20 cellular contexts compared by ENCODE assay signal in the genomic region with DNA sequence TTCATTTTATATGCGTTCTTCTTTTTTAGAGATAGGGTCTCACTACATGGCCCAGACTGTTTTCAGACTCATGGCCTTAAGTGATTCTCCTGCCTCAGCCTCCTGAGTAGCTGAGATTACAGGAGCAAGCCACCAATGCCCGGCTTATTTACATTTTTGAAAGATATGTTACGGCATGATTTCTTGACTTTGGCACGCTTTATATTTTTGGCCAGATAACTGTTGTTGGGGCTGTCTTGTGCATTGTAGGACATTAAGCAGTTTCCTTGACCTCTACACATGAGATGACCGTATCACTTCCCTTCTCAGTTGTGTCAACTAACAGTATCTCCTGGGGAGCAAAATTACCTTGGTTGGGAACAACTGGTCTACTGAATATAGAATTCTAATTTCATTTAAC. TPM values are rescaled to one million over a fixed set of nuclear protein-coding genes. Genes with fewer than 3 reads are reported as not detected.
DNase-seq lines count a peak whose midpoint lies in the region; ATAC-seq and TF ChIP-seq lines count a peak whose summit lies in the region.
"Had no signal": no experiment of that assay in that cellular context is flagged by ENCODE, and none has a peak within 500 bp of the region (broad histone marks: within the 10 kb centered on the region; RNA-seq: fewer than 3 reads in every experiment).

No MANE protein-coding gene starts in this region.

- no peak for TF ChIP-seq CTCF in RWPE2 (IDR thresholded peaks at IDR 0.05; ENCODE audit: poor library complexity, severe bottlenecking)
- no peak for TF ChIP-seq CTCF in mammary epithelial cell (conservative IDR thresholded peaks at IDR 0.05 in 1 of 2, IDR thresholded peaks at IDR 0.05 in 1 of 2; ENCODE audit: extremely low read depth in 1 of 2, insufficient read depth in 1 of 2, low read depth in 1 of 2, low read length in 2 of 2)
- TF ChIP-seq CTCF in thyroid gland (IDR thresholded peaks at IDR 0.05), result no peak

- TF ChIP-seq POLR2A in thyroid gland (IDR thresholded peaks at IDR 0.05), result no peak

- H3K36me3 ChIP-seq in RWPE2 (ENCODE audit: low read depth) (no peaks in the 10 kb centered on the region), mammary epithelial cell (ENCODE audit: insufficient read depth, low read length) (no peaks in the 10 kb centered on the region), thyroid gland (no peaks in the 10 kb centered on the region)
- H3K36me3 ChIP-seq: BE2C had no signal

- H3K79me2 ChIP-seq in mammary epithelial cell (ENCODE audit: insufficient read depth, low read length), result no peaks in the 10 kb centered on the region

- in situ Hi-C loops in mammary epithelial cell (cut with MboI; ENCODE audit: low sequenced_read_pairs in 2 of 2), result no loop called here

- peak overlapping the region; percentile 26 for H3K4me2 ChIP-seq in mammary epithelial cell (ENCODE audit: insufficient read depth, low read depth, low read length)

- H3K9ac ChIP-seq in mammary epithelial cell (ENCODE audit: insufficient read depth, low read length), result no peak overlapping the region

- no TSS peak for BruUV-seq in mammary epithelial cell (replicated peaks; lab: Mats Ljungman, UMichigan)

- no peaks in the 10 kb centered on the region for H3K27me3 ChIP-seq in RWPE2 (ENCODE audit: insufficient read depth, poor library complexity, severe bottlenecking)
- H3K27me3 ChIP-seq in mammary epithelial cell (ENCODE audit: insufficient read depth, low read length), result no peaks in the 10 kb centered on the region
- H3K27me3 ChIP-seq in thyroid gland, result no peaks in the 10 kb centered on the region
- H3K27me3 ChIP-seq: BE2C had no signal

- H3K27ac ChIP-seq in RWPE2 (ENCODE audit: poor library complexity, severe bottlenecking), result peak overlapping the region; percentile 35
- no peak overlapping the region for H3K27ac ChIP-seq in mammary epithelial cell (ENCODE audit: insufficient read depth, low read depth, low read length)
- peak overlapping the region; percentile 39 for H3K27ac ChIP-seq in epithelial cell of prostate
- H3K27ac ChIP-seq in thyroid gland, result no peak overlapping the region

- no peaks in the 10 kb centered on the region for H4K20me1 ChIP-seq in mammary epithelial cell (ENCODE audit: insufficient read depth, low read length)

- H2AFZ ChIP-seq in mammary epithelial cell (ENCODE audit: low read depth, low read length), result no peak overlapping the region

- intact Hi-C loops in mammary epithelial cell (cut with micrococcal nuclease) (no loop called here), thyroid gland (cut with DNase I) (no loop called here)

- H3K4me1 ChIP-seq in RWPE2 (ENCODE audit: insufficient read depth, poor library complexity, severe bottlenecking) (peaks cover 18% of the 10 kb centered on the region), mammary epithelial cell (ENCODE audit: insufficient read depth, low read length) (peaks cover 5% of the 10 kb centered on the region), thyroid gland (no peaks in the 10 kb centered on the region)
- H3K4me1 ChIP-seq: BE2C had no signal

- CTCF ChIA-PET in mammary epithelial cell (lab: Charles Lee; ENCODE audit: low non-redundant PET), result no interaction called here

- H3K4me1 Mint-ChIP-seq in effector memory CD8-positive, alpha-beta T cell (ENCODE audit: low read depth in 2 of 2), result no peaks in the 10 kb centered on the region
- H3K4me1 Mint-ChIP-seq: CD4-positive, CD25-positive, alpha-beta regulatory T cell; CD8-positive, alpha-beta memory T cell; H9 had no signal

- no peaks in the 10 kb centered on the region for H3K9me3 ChIP-seq in RWPE2 (ENCODE audit: severe bottlenecking)
- H3K9me3 ChIP-seq in mammary epithelial cell (replicated peaks; ENCODE audit: insufficient read depth, low read length), result no peaks in the 10 kb centered on the region
- H3K9me3 ChIP-seq in thyroid gland, result no peaks in the 10 kb centered on the region
- H3K9me3 ChIP-seq: BE2C had no signal

- DNase-seq in RWPE2 (ENCODE audit: low spot score), result no peak
- peak; percentile 27 for DNase-seq in SHP77 treated with DMSO at 0.1 percent for 48 hours (lab: John Stamatoyannopoulos, UW)
- DNase-seq in mammary epithelial cell, result no peak
- DNase-seq in epithelial cell of prostate (ENCODE audit: low read depth, low spot score), result no peak
- DNase-seq in globus pallidus (ENCODE audit: low spot score), result no peak
- no peak for DNase-seq in thyroid gland
- DNase-seq in effector memory CD8-positive, alpha-beta T cell, result no peak
- DNase-seq: ACHN; BE2C; C1 segment of cervical spinal cord; CD4-positive, CD25-positive, alpha-beta regulatory T cell; CD8-positive, alpha-beta memory T cell; COR-L47; DMS 273 treated with DMSO at 0.1 percent for 48 hours; DMS79; GDM1; GOT3; H9 had no signal

- no peaks in the 10 kb centered on the region for H3K9me3 Mint-ChIP-seq in effector memory CD8-positive, alpha-beta T cell
- H3K9me3 Mint-ChIP-seq: CD8-positive, alpha-beta memory T cell; H9 had no signal

- peaks cover 21 to 31% of the 10 kb centered on the region in 2 donors for H3K27me3 Mint-ChIP-seq in effector memory CD8-positive, alpha-beta T cell

- no peak overlapping the region for H3K27ac Mint-ChIP-seq in effector memory CD8-positive, alpha-beta T cell
- H3K27ac Mint-ChIP-seq: CD4-positive, CD25-positive, alpha-beta regulatory T cell; CD8-positive, alpha-beta memory T cell; H9 had no signal

- H3K36me3 Mint-ChIP-seq in effector memory CD8-positive, alpha-beta T cell (ENCODE audit: insufficient read depth), result no peaks in the 10 kb centered on the region
- H3K36me3 Mint-ChIP-seq: CD4-positive, CD25-positive, alpha-beta regulatory T cell; CD8-positive, alpha-beta memory T cell had no signal

- no peak overlapping the region for H3K4me3 Mint-ChIP-seq in effector memory CD8-positive, alpha-beta T cell
- H3K4me3 Mint-ChIP-seq: CD4-positive, CD25-positive, alpha-beta regulatory T cell; CD8-positive, alpha-beta memory T cell; H9 had no signal

- WGBS in mammary epithelial cell (ENCODE audit: low coverage, missing lambda C conversion rate), result 83% methylated on average over 5 of the region's 5 CpGs
- whole genome bisulfite sequencing in thyroid gland, 2 donors, result 85 to 91% methylated on average over 5 of the region's 5 CpGs

- no peak; the same call in 2 of the 3 replicates for ATAC-seq in RWPE2 (ENCODE audit: low read depth)
- no peak for ATAC-seq in effector memory CD8-positive, alpha-beta T cell (replicated peaks)

- dilution Hi-C loops in mammary epithelial cell (cut with HindIII; ENCODE audit: low sequenced_read_pairs), result no loop called here

- H3K4me3 ChIP-seq in RWPE2 (ENCODE audit: severe bottlenecking) (no peak overlapping the region), mammary epithelial cell (replicated peaks in 1 of 3; ENCODE audit: insufficient read depth in 1 of 3, low read depth in 2 of 3, low read length in 3 of 3) (no peak overlapping the region), thyroid gland (replicated peaks in 1 of 3) (no peak overlapping the region)

RNA-seq across cellular contexts. Expression of a gene that starts 28.9 kb away (rescaled TPM):
- total RNA-seq in mammary epithelial cell, result under 1 TPM in 1 of 2 donors, not detected in 1; 0.17 TPM
- polyA plus RNA-seq in mammary epithelial cell, result not detected
- not detected for polyA minus RNA-seq in mammary epithelial cell
- under 1 TPM in 1 of 4 donors, not detected in 3; 0.54 TPM for total RNA-seq in thyroid gland
- total RNA-seq: CD4-positive, CD25-positive, alpha-beta regulatory T cell; CD8-positive, alpha-beta memory T cell; Daoy; HT-29 had no signal
- polyA plus RNA-seq: CD4-positive, CD25-positive, alpha-beta regulatory T cell; CD8-positive, alpha-beta memory T cell had no signal

Comparison
In these comparisons a context has a peak if more than half of its experiments do, and no peak if none do; other contexts are left out.
1. H3K27ac ChIP-seq: peak in RWPE2 (single experiment) and epithelial cell of prostate (single experiment); none in mammary epithelial cell (single experiment) and thyroid gland (0 of 3).